Comparison of ENCODE assay signal across 10 cellular contexts in genomic region chr6:158170656-158171081, GRCh38. TPM values are rescaled to one million over a fixed set of nuclear protein-coding genes. Genes with fewer than 3 reads are reported as not detected.
DNase-seq lines count a peak whose midpoint lies in the region; ATAC-seq and TF ChIP-seq lines count a peak whose summit lies in the region.
"Had no signal": no experiment of that assay in that cellular context is flagged by ENCODE, and none has a peak within 500 bp of the region (broad histone marks: within the 10 kb centered on the region; RNA-seq: fewer than 3 reads in every experiment).

No MANE protein-coding gene starts in this region.

- no peak overlapping the region for H3K9ac ChIP-seq in stomach smooth muscle (ENCODE audit: low read length in 2 of 2)
- no peak overlapping the region for H3K9ac ChIP-seq in colonic mucosa (ENCODE audit: low read depth in 2 of 2, low read length in 2 of 2)

- DNase-seq in HCEC 1CT (peak; percentile 81), foreskin melanocyte (peak; percentile 93), T1000 (lab: John Stamatoyannopoulos, UW) (no peak), lower lobe of right lung (no peak), colonic mucosa (no peak)
- DNase-seq in activated CD4-positive, alpha-beta T cell treated with anti-CD3 and anti-CD28 coated beads, Interleukin-2, amount 50 U/mL, for 4 hours, result no peak
- DNase-seq: nucleus accumbens had no signal

- peaks cover 10% of the 10 kb centered on the region for H3K4me1 ChIP-seq in stomach smooth muscle (ENCODE audit: control insufficient read depth, insufficient read depth, low read length)
- peaks cover 16% of the 10 kb centered on the region for H3K4me1 ChIP-seq in lower lobe of right lung
- H3K4me1 ChIP-seq in colonic mucosa, result no peaks in the 10 kb centered on the region

- H3K9me3 ChIP-seq in stomach smooth muscle (ENCODE audit: control insufficient read depth in 2 of 2, low read length in 2 of 2) (no peaks in the 10 kb centered on the region), lower lobe of right lung (no peaks in the 10 kb centered on the region), colonic mucosa (no peaks in the 10 kb centered on the region)

- no peak for TF ChIP-seq CTCF in lower lobe of right lung (IDR thresholded peaks at IDR 0.05)
- no peak for TF ChIP-seq CTCF in colonic mucosa (IDR thresholded peaks at IDR 0.05)

- intact Hi-C loops in lower lobe of right lung (cut with DNase I) (no loop called here), colonic mucosa (cut with DNase I) (no loop called here)

- H3K27me3 ChIP-seq in stomach smooth muscle (ENCODE audit: control insufficient read depth in 1 of 2, insufficient read depth in 2 of 2, low read length in 2 of 2) (no peaks in the 10 kb centered on the region), lower lobe of right lung (ENCODE audit: low read depth) (no peaks in the 10 kb centered on the region), colonic mucosa (no peaks in the 10 kb centered on the region)

- no peak for ATAC-seq in lower lobe of right lung
- ATAC-seq: stimulated activated effector memory CD8-positive, alpha-beta T cell treated with anti-CD3 and anti-CD28 coated beads, Interleukin-12 subunit alpha, Interleukin-12 subunit beta, amount 100 ng/mL, for 72 hours had no signal

- H3K4me3 ChIP-seq in stomach smooth muscle (ENCODE audit: low read length in 2 of 2) (no peak overlapping the region), lower lobe of right lung (no peak overlapping the region), colonic mucosa (no peak overlapping the region)

- H3K36me3 ChIP-seq in stomach smooth muscle (ENCODE audit: control insufficient read depth in 2 of 2, insufficient read depth in 2 of 2, low read length in 2 of 2) (no peaks in the 10 kb centered on the region), lower lobe of right lung (peaks cover 4% of the 10 kb centered on the region), colonic mucosa (no peaks in the 10 kb centered on the region)

- H3K27ac ChIP-seq in angular gyrus (ENCODE audit: low read depth, low read length) (peak overlapping the region; percentile 26), stomach smooth muscle (ENCODE audit: low read length) (peak overlapping the region; percentile 8), lower lobe of right lung (no peak overlapping the region), colonic mucosa (no peak overlapping the region)

RNA-seq across cellular contexts. Expression of gene GTF2H5, which starts 2.5 kb away (rescaled TPM):
- total RNA-seq in lower lobe of right lung (15.6 TPM), colonic mucosa (10 to 100 TPM; 12.7 to 15.8 TPM)

RNA-seq across cellular contexts. Expression of gene SERAC1, which starts 2.6 kb away (rescaled TPM):
- total RNA-seq in lower lobe of right lung, result 7.6 TPM
- 1 to 10 TPM; 6.2 to 9.4 TPM for total RNA-seq in colonic mucosa

Comparison
In these comparisons a context has a peak if more than half of its experiments do, and no peak if none do; other contexts are left out.
1. DNase-seq: peak in HCEC 1CT (single experiment) and foreskin melanocyte (single experiment); none in T1000 (single experiment), lower lobe of right lung (single experiment), activated CD4-positive, alpha-beta T cell treated with anti-CD3 and anti-CD28 coated beads, Interleukin-2, amount 50 U/mL, for 4 hours (0 of 2) and colonic mucosa (single experiment).
2. H3K27ac ChIP-seq: peak in angular gyrus (single experiment) and stomach smooth muscle (single experiment); none in lower lobe of right lung (single experiment) and colonic mucosa (single experiment).